1 cellular context compared by ENCODE assay signal in genomic region chr3:24042879-24043567, GRCh38.
TF ChIP-seq lines count a peak whose summit lies in the region.

No MANE protein-coding gene starts in this region.

TF ChIP-seq in HepG2, 621 proteins besides CTCF, POLR2A, EP300 and RAD21 (continued from another document):
- TF ChIP-seq DBP (CRISPR knock-in tag; IDR thresholded peaks at IDR 0.05; ENCODE audit: not compliant biosample characterization) (no peak), GTF2F1 (IDR thresholded peaks at IDR 0.05; ENCODE audit: low read length) (no peak), STAT5B (CRISPR knock-in tag; IDR thresholded peaks at IDR 0.05) (no peak), ZNF747 (CRISPR knock-in tag; IDR thresholded peaks at IDR 0.05; ENCODE audit: borderline replicate concordance) (no peak), PHF21A (CRISPR knock-in tag; IDR thresholded peaks at IDR 0.05) (no peak), HBP1 (CRISPR knock-in tag; IDR thresholded peaks at IDR 0.05; ENCODE audit: low read depth) (no peak), KLF16 (CRISPR knock-in tag; IDR thresholded peaks at IDR 0.05) (no peak), ZNF34 (CRISPR knock-in tag; IDR thresholded peaks at IDR 0.05; ENCODE audit: borderline replicate concordance) (no peak), ZNF460 (CRISPR knock-in tag; IDR thresholded peaks at IDR 0.05; ENCODE audit: borderline replicate concordance) (no peak), ZNF646 (CRISPR knock-in tag; IDR thresholded peaks at IDR 0.05) (no peak)
TF ChIP-seq in HepG2: peak in this region for 0.
